Comparison of ENCODE assay signal across 21 cellular contexts in the genomic region with DNA sequence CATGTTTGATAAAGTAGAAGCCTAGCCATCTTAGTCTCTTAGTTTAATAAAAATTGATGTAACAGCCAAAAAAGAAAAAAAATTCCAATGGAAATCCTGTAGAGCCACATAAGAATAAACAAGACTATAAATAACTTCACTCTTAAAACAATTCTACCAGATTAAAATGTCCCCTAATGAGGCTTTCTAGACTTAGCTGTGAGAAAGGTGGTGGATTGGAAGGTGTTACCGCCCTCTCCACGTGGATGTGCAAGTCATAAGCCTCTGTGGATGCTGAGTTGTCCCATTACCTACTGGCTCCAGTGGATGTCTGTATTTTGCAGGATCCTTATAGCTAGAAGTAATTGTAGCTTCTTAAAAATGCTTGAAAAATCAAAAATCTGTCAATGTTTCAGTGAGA. TPM values are rescaled to one million over a fixed set of nuclear protein-coding genes. Genes with fewer than 3 reads are reported as not detected.
"Had no signal": no experiment of that assay in that cellular context is flagged by ENCODE, and none has a peak within 500 bp of the region (broad histone marks: within the 10 kb centered on the region; RNA-seq: fewer than 3 reads in every experiment).

No MANE protein-coding gene starts in this region.

- H3K27me3 ChIP-seq: esophagus muscularis mucosa, foreskin keratinocyte, heart right ventricle, spleen, suprapubic skin, tibial artery, upper lobe of right lung had no signal

- H3K9ac ChIP-seq: parathyroid adenoma had no signal

- H3K36me3 ChIP-seq: esophagus muscularis mucosa, heart right ventricle, spleen, suprapubic skin, tibial artery, upper lobe of right lung had no signal

- DNase-seq: activated CD4-positive, alpha-beta T cell treated with anti-CD3 and anti-CD28 coated beads for 36 hours; activated CD4-positive, alpha-beta T cell treated with anti-CD3 and anti-CD28 coated beads, Interleukin-2, amount 50 U/mL, for 4 hours; activated CD4-positive, CD25-positive, alpha-beta regulatory T cell; activated naive CD4-positive, alpha-beta T cell; activated T-cell treated with anti-CD3 and anti-CD28 coated beads for 4 hours; activated T-cell treated with anti-CD3 and anti-CD28 coated beads, Interleukin-2, amount 50 U/mL, for 72 hours; anterior cingulate cortex; foreskin keratinocyte; heart right ventricle; occipital lobe; right cardiac atrium; spleen; stimulated activated naive CD4-positive, alpha-beta T cell; T-helper 2 cell; tibial artery; upper lobe of right lung had no signal

- H3K4me1 Mint-ChIP-seq: activated CD4-positive, alpha-beta T cell treated with anti-CD3 and anti-CD28 coated beads for 36 hours had no signal

- H3K36me3 Mint-ChIP-seq: activated naive CD4-positive, alpha-beta T cell treated with anti-CD3 and anti-CD28 coated beads, Interleukin-2, amount 50 U/mL, for 72 hours had no signal

- H3K27ac Mint-ChIP-seq: activated CD4-positive, alpha-beta T cell treated with anti-CD3 and anti-CD28 coated beads for 36 hours; activated naive CD4-positive, alpha-beta T cell treated with anti-CD3 and anti-CD28 coated beads, Interleukin-2, amount 50 U/mL, for 72 hours; activated T-cell treated with anti-CD3 and anti-CD28 coated beads, Interleukin-2, amount 50 U/mL, for 72 hours had no signal

- H2AFZ ChIP-seq: parathyroid adenoma had no signal

- H3K9me3 Mint-ChIP-seq: activated naive CD4-positive, alpha-beta T cell treated with anti-CD3 and anti-CD28 coated beads, Interleukin-2, amount 50 U/mL, for 72 hours; activated T-cell treated with anti-CD3 and anti-CD28 coated beads, Interleukin-2, amount 50 U/mL, for 72 hours had no signal

- H3K4me3 ChIP-seq: esophagus muscularis mucosa, heart right ventricle, lung, spleen, suprapubic skin, tibial artery, upper lobe of right lung had no signal

- H3K27ac ChIP-seq: esophagus muscularis mucosa, foreskin keratinocyte, heart right ventricle, parathyroid adenoma, spleen, suprapubic skin, tibial artery, upper lobe of right lung had no signal

- H3K79me2 ChIP-seq: parathyroid adenoma had no signal

- ATAC-seq: activated CD4-positive, alpha-beta T cell treated with anti-CD3 and anti-CD28 coated beads for 36 hours; activated naive CD4-positive, alpha-beta T cell treated with anti-CD3 and anti-CD28 coated beads, Interleukin-2, amount 50 U/mL, for 72 hours; activated T-cell treated with anti-CD3 and anti-CD28 coated beads, Interleukin-2, amount 50 U/mL, for 72 hours; foreskin keratinocyte; heart right ventricle; right cardiac atrium; upper lobe of right lung had no signal

- H3K4me1 ChIP-seq: foreskin keratinocyte, heart right ventricle, parathyroid adenoma, spleen, suprapubic skin, tibial artery, upper lobe of right lung had no signal

- H3K9me3 ChIP-seq: esophagus muscularis mucosa, heart right ventricle, spleen, suprapubic skin, tibial artery, upper lobe of right lung had no signal

- H3K4me3 Mint-ChIP-seq: activated CD4-positive, alpha-beta T cell treated with anti-CD3 and anti-CD28 coated beads for 36 hours; activated T-cell treated with anti-CD3 and anti-CD28 coated beads, Interleukin-2, amount 50 U/mL, for 72 hours had no signal

RNA-seq across cellular contexts. Expression of a gene that starts 14.6 kb away (rescaled TPM):
- total RNA-seq: activated naive CD4-positive, alpha-beta T cell treated with anti-CD3 and anti-CD28 coated beads, Interleukin-2, amount 50 U/mL, for 72 hours; occipital lobe had no signal
